In genomic region chr6:89199571-89199970, GRCh38 we compare ENCODE assay signal across 40 cellular contexts. TPM values are rescaled to one million over a fixed set of nuclear protein-coding genes. Genes with fewer than 3 reads are reported as not detected.
"Had no signal": no experiment of that assay in that cellular context is flagged by ENCODE, and none has a peak within 500 bp of the region (broad histone marks: within the 10 kb centered on the region; RNA-seq: fewer than 3 reads in every experiment).

No MANE protein-coding gene starts in this region.

- H3K27me3 ChIP-seq: adrenal gland, body of pancreas, brain microvascular endothelial cell, breast epithelium, cardiac muscle cell had no signal

- H3K4me3 Mint-ChIP-seq: activated CD4-positive, alpha-beta memory T cell treated with anti-CD3 and anti-CD28 coated beads for 36 hours; activated CD4-positive, alpha-beta T cell treated with anti-CD3 and anti-CD28 coated beads, Interleukin-2, amount 10 ng/mL, durations not matched to agents 24 days and 14 days; activated CD8-positive, alpha-beta T cell treated with anti-CD3 and anti-CD28 coated beads for 36 hours; activated naive CD4-positive, alpha-beta T cell treated with anti-CD3 and anti-CD28 coated beads for 36 hours; activated naive CD8-positive, alpha-beta T cell treated with anti-CD3 and anti-CD28 coated beads for 36 hours; activated T-cell treated with anti-CD3 and anti-CD28 coated beads, Interleukin-2, amount 50 U/mL, for 4 hours; activated T-cell treated with anti-CD3 and anti-CD28 coated beads, Interleukin-2, amount 50 U/mL, for 72 hours; activated T-helper 1 cell treated with anti-CD3 and anti-CD28 coated beads, Interleukin-12 subunit alpha, Interleukin-12 subunit beta, Interleukin-2, Interleukin-4 antibody, amounts not matched to agents 30 ng/mL and 10 ng/mL and 1 ng/mL, durations not matched to agents 14 hours and 24 hours and 36 hours; activated T-helper 17 cell treated with anti-CD3 and anti-CD28 coated beads, Interleukin-2, amount 50 U/mL, for 72 hours; central memory CD8-positive, alpha-beta T cell; T-helper 1 cell treated with Interleukin-12 subunit alpha and Interleukin-12 subunit beta and Interleukin-4 antibody, amounts not matched to agents 30 μg/mL and 1 μg/mL, for 36 hours; T-helper 2 cell treated with Interferon-gamma antibody and Interleukin-4, amounts not matched to agents 5 μg/mL and 100 μg/mL, for 36 hours; WTC11 had no signal

- H3K36me3 Mint-ChIP-seq: activated naive CD8-positive, alpha-beta T cell treated with anti-CD3 and anti-CD28 coated beads for 36 hours had no signal

- DNase-seq: activated CD4-positive, alpha-beta memory T cell treated with anti-CD3 and anti-CD28 coated beads for 36 hours; activated CD4-positive, alpha-beta T cell treated with anti-CD3 and anti-CD28 coated beads for 4 hours; activated CD4-positive, alpha-beta T cell treated with anti-CD3 and anti-CD28 coated beads, Interleukin-2, amount 10 ng/mL, durations not matched to agents 24 days and 14 days; activated CD4-positive, alpha-beta T cell treated with anti-CD3 and anti-CD28 coated beads, Interleukin-2, amount 50 U/mL, for 1 hour; activated CD4-positive, alpha-beta T cell treated with anti-CD3 and anti-CD28 coated beads, Interleukin-2, amount 50 U/mL, for 4 hours; activated CD4-positive, CD25-positive, alpha-beta regulatory T cell treated with anti-CD3 and anti-CD28 coated beads, Interleukin-2, amount 50 U/mL, for 72 hours; activated CD8-positive, alpha-beta memory T cell treated with anti-CD3 and anti-CD28 coated beads, Interleukin-2, amount 50 U/mL, for 4 hours; activated CD8-positive, alpha-beta T cell treated with anti-CD3 and anti-CD28 coated beads for 36 hours; activated effector memory CD4-positive, alpha-beta T cell treated with anti-CD3 and anti-CD28 coated beads, Interleukin-2, amount 50 U/mL, for 16 hours; activated gamma-delta T cell treated with Interleukin-2 at 50 U/mL for 16 hours; activated naive CD4-positive, alpha-beta T cell; activated naive CD4-positive, alpha-beta T cell treated with anti-CD3 and anti-CD28 coated beads for 36 hours; activated naive CD4-positive, alpha-beta T cell treated with anti-CD3 and anti-CD28 coated beads, Interleukin-2, amount 50 U/mL, for 16 hours; activated naive CD8-positive, alpha-beta T cell treated with anti-CD3 and anti-CD28 coated beads for 36 hours; activated T-cell treated with anti-CD3 and anti-CD28 coated beads for 4 hours; activated T-cell treated with anti-CD3 and anti-CD28 coated beads, Interleukin-2, amount 50 U/mL, for 1 hour; activated T-cell treated with anti-CD3 and anti-CD28 coated beads, Interleukin-2, amount 50 U/mL, for 4 hours; activated T-cell treated with anti-CD3 and anti-CD28 coated beads, Interleukin-2, amount 50 U/mL, for 72 hours; adrenal gland; amniotic stem cell; aorta; body of pancreas; brain microvascular endothelial cell; caudate nucleus; SW 1271; T-helper 1 cell; T-helper 2 cell; T-helper 9 cell; WERI-Rb-1 had no signal

- FAIRE-seq: astrocyte had no signal

- H3K4me1 ChIP-seq: adrenal gland, body of pancreas, breast epithelium had no signal

- H3K27ac ChIP-seq: adrenal gland, body of pancreas, brain microvascular endothelial cell, breast epithelium, cardiac muscle cell, WERI-Rb-1 had no signal

- ATAC-seq: activated CD8-positive, alpha-beta T cell treated with anti-CD3 and anti-CD28 coated beads for 36 hours; activated naive CD4-positive, alpha-beta T cell treated with anti-CD3 and anti-CD28 coated beads, Interleukin-2, amount 50 U/mL, for 72 hours; activated T-cell treated with anti-CD3 and anti-CD28 coated beads, Interleukin-2, amount 50 U/mL, for 4 hours; activated T-cell treated with anti-CD3 and anti-CD28 coated beads, Interleukin-2, amount 50 U/mL, for 72 hours; activated T-helper 17 cell treated with anti-CD3 and anti-CD28 coated beads, Interleukin-2, amount 50 U/mL, for 72 hours; body of pancreas; WTC11 had no signal

- H3K27me3 Mint-ChIP-seq: activated CD8-positive, alpha-beta T cell treated with anti-CD3 and anti-CD28 coated beads for 36 hours; activated naive CD8-positive, alpha-beta T cell treated with anti-CD3 and anti-CD28 coated beads for 36 hours; activated T-helper 17 cell treated with anti-CD3 and anti-CD28 coated beads, Interleukin-2, amount 50 U/mL, for 72 hours had no signal

- H3K4me3 ChIP-seq: adrenal gland, body of pancreas, breast epithelium, cardiac muscle cell had no signal

- H3K27ac Mint-ChIP-seq: activated CD4-positive, alpha-beta memory T cell treated with anti-CD3 and anti-CD28 coated beads for 36 hours; activated CD4-positive, alpha-beta T cell treated with anti-CD3 and anti-CD28 coated beads, Interleukin-2, amount 10 ng/mL, durations not matched to agents 24 days and 14 days; activated CD8-positive, alpha-beta T cell treated with anti-CD3 and anti-CD28 coated beads for 36 hours; activated naive CD4-positive, alpha-beta T cell treated with anti-CD3 and anti-CD28 coated beads for 36 hours; activated naive CD4-positive, alpha-beta T cell treated with anti-CD3 and anti-CD28 coated beads, Interleukin-2, amount 50 U/mL, for 72 hours; activated naive CD8-positive, alpha-beta T cell treated with anti-CD3 and anti-CD28 coated beads for 36 hours; activated T-cell treated with anti-CD3 and anti-CD28 coated beads, Interleukin-2, amount 50 U/mL, for 72 hours; activated T-helper 1 cell treated with anti-CD3 and anti-CD28 coated beads, Interleukin-12 subunit alpha, Interleukin-12 subunit beta, Interleukin-2, Interleukin-4 antibody, amounts not matched to agents 30 ng/mL and 10 ng/mL and 1 ng/mL, durations not matched to agents 14 hours and 24 hours and 36 hours; activated T-helper 17 cell treated with anti-CD3 and anti-CD28 coated beads, Interleukin-2, amount 50 U/mL, for 72 hours; T-helper 1 cell treated with Interleukin-12 subunit alpha and Interleukin-12 subunit beta and Interleukin-4 antibody, amounts not matched to agents 30 μg/mL and 1 μg/mL, for 36 hours; T-helper 2 cell treated with Interferon-gamma antibody and Interleukin-4, amounts not matched to agents 5 μg/mL and 100 μg/mL, for 36 hours; WTC11 had no signal

- H3K4me1 Mint-ChIP-seq: activated CD4-positive, alpha-beta T cell treated with anti-CD3 and anti-CD28 coated beads, Interleukin-2, amount 10 ng/mL, durations not matched to agents 24 days and 14 days; activated naive CD8-positive, alpha-beta T cell treated with anti-CD3 and anti-CD28 coated beads for 36 hours; activated T-helper 17 cell treated with anti-CD3 and anti-CD28 coated beads, Interleukin-2, amount 50 U/mL, for 72 hours; central memory CD8-positive, alpha-beta T cell had no signal

- H3K36me3 ChIP-seq: adrenal gland, brain microvascular endothelial cell, breast epithelium, cardiac muscle cell, WERI-Rb-1 had no signal

RNA-seq across cellular contexts. Expression of gene GABRR1, which starts 17.6 kb away (rescaled TPM):
- total RNA-seq: activated CD4-positive, alpha-beta memory T cell treated with anti-CD3 and anti-CD28 coated beads for 36 hours; activated CD4-positive, alpha-beta T cell treated with anti-CD3 and anti-CD28 coated beads, Interleukin-2, amount 10 ng/mL, durations not matched to agents 24 days and 14 days; activated CD8-positive, alpha-beta memory T cell treated with anti-CD3 and anti-CD28 coated beads for 36 hours; activated CD8-positive, alpha-beta T cell treated with anti-CD3 and anti-CD28 coated beads for 36 hours; activated naive CD4-positive, alpha-beta T cell treated with anti-CD3 and anti-CD28 coated beads for 36 hours; activated naive CD4-positive, alpha-beta T cell treated with anti-CD3 and anti-CD28 coated beads, Interleukin-2, amount 50 U/mL, for 72 hours; activated naive CD8-positive, alpha-beta T cell treated with anti-CD3 and anti-CD28 coated beads for 36 hours; activated T-cell treated with anti-CD3 and anti-CD28 coated beads, Interleukin-2, amount 50 U/mL, for 4 hours; activated T-cell treated with anti-CD3 and anti-CD28 coated beads, Interleukin-2, amount 50 U/mL, for 72 hours; activated T-helper 1 cell treated with anti-CD3 and anti-CD28 coated beads, Interleukin-12 subunit alpha, Interleukin-12 subunit beta, Interleukin-2, Interleukin-4 antibody, amounts not matched to agents 30 ng/mL and 10 ng/mL and 1 ng/mL, durations not matched to agents 14 hours and 24 hours and 36 hours; activated T-helper 17 cell treated with anti-CD3 and anti-CD28 coated beads, Interleukin-2, amount 50 U/mL, for 72 hours; adrenal gland; astrocyte; body of pancreas; breast epithelium; cardiac muscle cell had no signal
